Comparison of ENCODE assay signal across 8 cellular contexts in genomic region chr13:29850213-29850898, GRCh38. TPM values are rescaled to one million over a fixed set of nuclear protein-coding genes. Genes with fewer than 3 reads are reported as not detected.
DNase-seq lines count a peak whose midpoint lies in the region; ATAC-seq and TF ChIP-seq lines count a peak whose summit lies in the region.

Gene UBL3 (minus strand): TSS chr13:29850617. CDS start chr13:29849538, 1,079 bp downstream.

- peak within 1 kb of the TSS; percentile 97 to 100 for H3K27ac ChIP-seq in esophagus (ENCODE audit: low read depth in 2 of 2, low read length in 1 of 2)
- H3K27ac ChIP-seq in mucosa of rectum (ENCODE audit: low read depth in 2 of 2, low read length in 2 of 2), result peak within 1 kb of the TSS; percentile 96 to 99

- no peaks in the 10 kb centered on the region for H3K9me3 Mint-ChIP-seq in activated T-cell treated with anti-CD3 and anti-CD28 coated beads, Interleukin-2, amount 50 U/mL, for 24 hours

- no peaks in the 10 kb centered on the region for H3K27me3 Mint-ChIP-seq in activated T-cell treated with anti-CD3 and anti-CD28 coated beads, Interleukin-2, amount 50 U/mL, for 24 hours

- H3K27me3 ChIP-seq in esophagus (ENCODE audit: control insufficient read depth in 1 of 2, insufficient read depth in 2 of 2, low read length in 2 of 2) (no peaks in the 10 kb centered on the region), mucosa of rectum (ENCODE audit: control insufficient read depth in 2 of 2, insufficient read depth in 2 of 2, low read length in 2 of 2) (no peaks in the 10 kb centered on the region)

- peak; percentile 94 for DNase-seq in DMS53 treated with DMSO at 0.1 percent for 48 hours (lab: John Stamatoyannopoulos, UW; ENCODE audit: unreplicated experiment)
- DNase-seq in KG1 (lab: John Stamatoyannopoulos, UW), result peak; percentile 73
- DNase-seq in activated T-cell treated with anti-CD3 and anti-CD28 coated beads, Interleukin-2, amount 50 U/mL, for 24 hours, result peak; percentile 94
- DNase-seq in stimulated activated CD8-positive, alpha-beta memory T cell treated with anti-CD3 and anti-CD28 coated beads, Interleukin-4, amount 100 ng/mL, for 4 hours (ENCODE audit: low read depth in 2 of 2, low spot score in 1 of 2), result peak; percentile 86 to 91

- H3K4me3 ChIP-seq in esophagus (ENCODE audit: low read depth in 1 of 2, low read length in 2 of 2) (peak within 1 kb of the TSS; percentile 69 to 81), mucosa of rectum (ENCODE audit: low read length in 2 of 2) (peak within 1 kb of the TSS; percentile 81 to 99)

- 1% methylated on average over 29 to 64 of the region's 64 CpGs for WGBS in esophagus, 2 donors

- peaks cover 20% of the 10 kb centered on the region for H3K36me3 Mint-ChIP-seq in activated T-cell treated with anti-CD3 and anti-CD28 coated beads, Interleukin-2, amount 50 U/mL, for 24 hours (ENCODE audit: low read depth)

- no peaks in the 10 kb centered on the region for H3K4me1 ChIP-seq in esophagus (ENCODE audit: control insufficient read depth in 2 of 2, insufficient read depth in 2 of 2, low read length in 1 of 2)
- peaks cover 10 to 11% of the 10 kb centered on the region in 2 donors for H3K4me1 ChIP-seq in mucosa of rectum (ENCODE audit: control insufficient read depth in 2 of 2, insufficient read depth in 2 of 2, low read length in 2 of 2)

- H3K4me3 Mint-ChIP-seq in activated T-cell treated with anti-CD3 and anti-CD28 coated beads, Interleukin-2, amount 50 U/mL, for 24 hours, result peak within 1 kb of the TSS; percentile 86

- H3K9me3 ChIP-seq in esophagus (ENCODE audit: control insufficient read depth in 2 of 2, insufficient read depth in 1 of 2, low read depth in 1 of 2, low read length in 1 of 2), result no peaks in the 10 kb centered on the region
- no peaks in the 10 kb centered on the region for H3K9me3 ChIP-seq in mucosa of rectum (ENCODE audit: control insufficient read depth in 2 of 2, low read length in 2 of 2)

- peaks cover 43% of the 10 kb centered on the region for H3K4me1 Mint-ChIP-seq in activated T-cell treated with anti-CD3 and anti-CD28 coated beads, Interleukin-2, amount 50 U/mL, for 24 hours (ENCODE audit: low read depth)

- H3K27ac Mint-ChIP-seq in activated T-cell treated with anti-CD3 and anti-CD28 coated beads, Interleukin-2, amount 50 U/mL, for 24 hours, result peak within 1 kb of the TSS; percentile 98

- H3K9ac ChIP-seq in mucosa of rectum (ENCODE audit: low read depth in 1 of 2, low read length in 2 of 2), result peak within 1 kb of the TSS; percentile 92 to 99

- no peaks in the 10 kb centered on the region for H3K36me3 ChIP-seq in esophagus (ENCODE audit: control insufficient read depth in 2 of 2, insufficient read depth in 2 of 2, low read length in 1 of 2)
- no peaks in the 10 kb centered on the region for H3K36me3 ChIP-seq in mucosa of rectum (ENCODE audit: control insufficient read depth in 2 of 2, insufficient read depth in 2 of 2, low read length in 2 of 2)

- peak; percentile 86 for ATAC-seq in GM21723 (IDR thresholded peaks at IDR 0.05; ENCODE audit: unreplicated experiment)

TF ChIP-seq in PFSK-1, 5 proteins besides CTCF, POLR2A, EP300 and RAD21:
- TF ChIP-seq SIN3A (IDR thresholded peaks at IDR 0.05; ENCODE audit: borderline replicate concordance, insufficient read depth, low read length), result 0 out of 2 replicates have a peak, but pooled peaks have one; percentile 14
- TF ChIP-seq FOXP2 (optimal IDR thresholded peaks at IDR 0.05; ENCODE audit: borderline replicate concordance, extremely low read depth, extremely low read length, insufficient read depth), result peak; percentile 65
- TF ChIP-seq POLR2AphosphoS5 (IDR thresholded peaks at IDR 0.05; ENCODE audit: low read depth, low read length), result peak; percentile 35; the same call in 1 of the 2 replicates
- TF ChIP-seq TAF1 (IDR thresholded peaks at IDR 0.05; ENCODE audit: borderline replicate concordance, insufficient read depth, low read length), result no peak; the same call in 1 of the 2 replicates

RNA-seq across cellular contexts. Expression of gene UBL3, which starts in this region (rescaled TPM):
- polyA plus RNA-seq in PFSK-1 (2012; ENCODE audit: insufficient read length, low read depth), result 11.1 TPM
- 10 to 100 TPM; 30.7 to 41.5 TPM for polyA plus RNA-seq in esophagus

Comparison
In these comparisons a context has a peak if more than half of its experiments do, and no peak if none do; other contexts are left out.
1. Peak in every context shown above with its lines: DNase-seq, ATAC-seq, H3K4me3 ChIP-seq and H3K27ac ChIP-seq.